Comparison of ENCODE assay signal across 9 cellular contexts in genomic region chr1:9449106-9449627, GRCh38.
DNase-seq lines count a peak whose midpoint lies in the region; ATAC-seq and TF ChIP-seq lines count a peak whose summit lies in the region.
"Had no signal": no experiment of that assay in that cellular context is flagged by ENCODE, and none has a peak within 500 bp of the region (broad histone marks: within the 10 kb centered on the region; RNA-seq: fewer than 3 reads in every experiment).

No MANE protein-coding gene starts in this region.

- no peaks in the 10 kb centered on the region for H3K9me3 ChIP-seq in IMR-90 (ENCODE audit: control insufficient read depth, insufficient read depth, low read length)
- no peaks in the 10 kb centered on the region for H3K9me3 ChIP-seq in right lobe of liver

- in situ Hi-C loops in IMR-90 (cut with MboI; ENCODE audit: low sequenced_read_pairs) = no loop called here

- H3K4me1 Mint-ChIP-seq in type B pancreatic cell (ENCODE audit: unreplicated experiment) = peaks cover 36% of the 10 kb centered on the region

- H3K9ac ChIP-seq in IMR-90 (ENCODE audit: low read depth, low read length) = no peak overlapping the region

- TF ChIP-seq CTCF in IMR-90 (conservative IDR thresholded peaks at IDR 0.05; ENCODE audit: low read depth, low read length) = no peak
- TF ChIP-seq CTCF in dorsolateral prefrontal cortex (IDR thresholded peaks at IDR 0.05 in 54 of 56, conservative IDR thresholded peaks at IDR 0.05 in 2 of 56; ENCODE audit: low read depth in 1 of 56, partially characterized antibody in 56 of 56) = no peak
- no peak for TF ChIP-seq CTCF in right lobe of liver (IDR thresholded peaks at IDR 0.05)
- no peak for TF ChIP-seq CTCF in type B pancreatic cell (conservative IDR thresholded peaks at IDR 0.05)

- no peaks in the 10 kb centered on the region for H3K79me1 ChIP-seq in IMR-90 (ENCODE audit: low read depth in 1 of 2, low read length in 2 of 2)

- H2AK9ac ChIP-seq in IMR-90 (replicated peaks; ENCODE audit: low read depth, low read length, poor library complexity) = no peak overlapping the region

- no peak overlapping the region for H3K4me3 ChIP-seq in IMR-90 (ENCODE audit: insufficient read depth, low read depth, low read length)
- peak overlapping the region in 6 of 59 donors; percentile 5 to 30 (median 18) for H3K4me3 ChIP-seq in dorsolateral prefrontal cortex
- no peak overlapping the region for H3K4me3 ChIP-seq in right lobe of liver

- peak overlapping the region; percentile 97 for H2AK5ac ChIP-seq in IMR-90 (ENCODE audit: low read depth, low read length)

- peak overlapping the region; percentile 78; the same call in 1 of the 2 replicates for H4K91ac ChIP-seq in IMR-90 (ENCODE audit: insufficient read depth, low read depth, low read length)

- H2BK15ac ChIP-seq in IMR-90 (ENCODE audit: low read depth, low read length) = 0 out of 3 replicates have a peak overlapping the region, but pooled peaks have one; percentile 60

- no peaks in the 10 kb centered on the region for H3K27me3 ChIP-seq in IMR-90 (ENCODE audit: control insufficient read depth, insufficient read depth, low read length)
- no peaks in the 10 kb centered on the region for H3K27me3 ChIP-seq in dorsolateral prefrontal cortex
- H3K27me3 ChIP-seq in right lobe of liver = no peaks in the 10 kb centered on the region

- CTCF ChIA-PET in IMR-90 (lab: Yijun Ruan, JAX) = interaction anchor here (0.8 to 1.4 kb wide), 4 partner anchors 11 to 182 kb away, joined by 3 to 5 read pairs (median 3); no protein-coding TSS in a partner anchor

- no peaks in the 10 kb centered on the region for H3K36me3 Mint-ChIP-seq in type B pancreatic cell

- peaks cover 15% of the 10 kb centered on the region for H3K4me1 ChIP-seq in IMR-90 (ENCODE audit: control insufficient read depth, insufficient read depth, low read length)
- H3K4me1 ChIP-seq in right lobe of liver = peaks cover 0 to 63% (median 25%) of the 10 kb centered on the region in 4 donors

- H2AFZ ChIP-seq in IMR-90 (replicated peaks; ENCODE audit: low read length, poor library complexity) = peak overlapping the region; percentile 62

- TF ChIP-seq RAD21 in IMR-90 (IDR thresholded peaks at IDR 0.05; ENCODE audit: low read length) = no peak

- peak overlapping the region; percentile 72 for H2BK120ac ChIP-seq in IMR-90 (ENCODE audit: low read depth, low read length)

- intact Hi-C loops in IMR-90 (cut with micrococcal nuclease) = no loop called here
- intact Hi-C loops in dorsolateral prefrontal cortex (cut with DNase I) = no loop called here
- intact Hi-C loops in right lobe of liver (cut with DNase I) = no loop called here

- H3K56ac ChIP-seq in IMR-90 (ENCODE audit: extremely low read depth, insufficient read depth, low read length) = no peak overlapping the region

- H3K27ac ChIP-seq in IMR-90 (ENCODE audit: insufficient read depth, low read length) = no peak overlapping the region
- H3K27ac ChIP-seq in dorsolateral prefrontal cortex = peak overlapping the region in 53 of 59 donors; percentile 10 to 85 (median 59)
- H3K27ac ChIP-seq in right lobe of liver = peak overlapping the region; percentile 77 to 94 (median 88)
- H3K27ac ChIP-seq: HL-60 had no signal

- dilution Hi-C loops in IMR-90 (cut with HindIII; ENCODE audit: low sequenced_read_pairs, unreplicated experiment) = no loop called here

- no peak overlapping the region for H4K5ac ChIP-seq in IMR-90 (ENCODE audit: low read depth, low read length)

- no peaks in the 10 kb centered on the region for H3K9me3 Mint-ChIP-seq in type B pancreatic cell

- no peaks in the 10 kb centered on the region for H3K36me3 ChIP-seq in IMR-90 (ENCODE audit: control insufficient read depth, insufficient read depth, low read length)
- H3K36me3 ChIP-seq in right lobe of liver = no peaks in the 10 kb centered on the region

- BruUV-seq in IMR-90 (replicated peaks; lab: Mats Ljungman, UMichigan) = no TSS peak

- peaks cover 21% of the 10 kb centered on the region for H3K9me1 ChIP-seq in IMR-90 (ENCODE audit: insufficient read depth, low read length)

- H3K27ac Mint-ChIP-seq in type B pancreatic cell = peak overlapping the region; percentile 50

- WGBS in IMR-90 (ENCODE audit: extremely low coverage in 2 of 2, insufficient read length in 1 of 2), 2 experiments = no CpG with 5 or more reads among the region's 10 CpGs
- 32% methylated on average over 8 of the region's 10 CpGs for WGBS in right lobe of liver (ENCODE audit: insufficient coverage, low coverage, low lambda C conversion rate, missing lambda C conversion rate)

- no peak overlapping the region for H2BK5ac ChIP-seq in IMR-90 (ENCODE audit: low read depth, low read length, poor library complexity, severe bottlenecking)

- no peaks in the 10 kb centered on the region for H3K27me3 Mint-ChIP-seq in type B pancreatic cell

- peak overlapping the region; percentile 54 for H3K4me3 Mint-ChIP-seq in type B pancreatic cell

- no peaks in the 10 kb centered on the region for H4K20me1 ChIP-seq in IMR-90 (ENCODE audit: insufficient read depth, low read length)

- no peak for TF ChIP-seq POLR2A in IMR-90 (IDR thresholded peaks at IDR 0.05; ENCODE audit: low read depth, low read length)
- no peak for TF ChIP-seq POLR2A in right lobe of liver (IDR thresholded peaks at IDR 0.05)

- H2BK20ac ChIP-seq in IMR-90 (ENCODE audit: low read depth, low read length) = peak overlapping the region; percentile 66; the same call in 1 of the 2 replicates

- H3K14ac ChIP-seq in IMR-90 (replicated peaks; ENCODE audit: low read depth, low read length) = peak overlapping the region; percentile 17; the same call in 1 of the 2 replicates

- peak overlapping the region; percentile 69; the same call in 1 of the 2 replicates for H3K23ac ChIP-seq in IMR-90 (ENCODE audit: low read depth, low read length)

- no peak overlapping the region for H3K18ac ChIP-seq in IMR-90 (ENCODE audit: low read depth, low read length)

- H4K8ac ChIP-seq in IMR-90 (ENCODE audit: low read depth in 2 of 2, low read length in 2 of 2) = peak overlapping the region in 1 of 2 experiments; percentile 74; a peak in 1 of 4 replicates

- H3K4me2 ChIP-seq in IMR-90 (ENCODE audit: low read depth, low read length) = peak overlapping the region; percentile 6; the same call in 1 of the 2 replicates

- peak; percentile 40 for ATAC-seq in IMR-90 (ENCODE audit: low read depth)
- peak in 1 of 4 donors; percentile 3 for ATAC-seq in right lobe of liver
- ATAC-seq in GM19023 (IDR thresholded peaks at IDR 0.05; ENCODE audit: unreplicated experiment) = no peak
- no peak for ATAC-seq in GM19463 (IDR thresholded peaks at IDR 0.05; ENCODE audit: unreplicated experiment)

- POLR2A ChIA-PET in IMR-90 (lab: Charles Lee; ENCODE audit: unreplicated experiment) = interaction anchor here (0.6 kb wide), 1 partner anchor 153 kb away, joined by 5 read pairs; no protein-coding TSS in a partner anchor

- 0 out of 2 replicates have a peak overlapping the region, but pooled peaks have one; percentile 66 for H3K4ac ChIP-seq in IMR-90 (ENCODE audit: low read depth, low read length)

- DNase-seq in IMR-90 (peak; percentile 47), dorsolateral prefrontal cortex (peak in 2 of 10 donors; percentile 45 to 58), right lobe of liver (no peak), type B pancreatic cell (ENCODE audit: extremely low spot score, unreplicated experiment) (no peak), SW 1271 (lab: John Stamatoyannopoulos, UW) (no peak), NCI-H2107 treated with DMSO at 0.1 percent for 48 hours (lab: John Stamatoyannopoulos, UW; ENCODE audit: unreplicated experiment) (no peak)

TF ChIP-seq in IMR-90, 13 proteins besides CTCF, POLR2A, EP300 and RAD21:
- TF ChIP-seq CEBPB (IDR thresholded peaks at IDR 0.05; ENCODE audit: low read depth, low read length) = peak; percentile 75
- TF ChIP-seq ELK1 (IDR thresholded peaks at IDR 0.05; ENCODE audit: borderline replicate concordance, low read depth, low read length) = no peak
